Comparison of ENCODE assay signal across 1 cellular context in the genomic region with DNA sequence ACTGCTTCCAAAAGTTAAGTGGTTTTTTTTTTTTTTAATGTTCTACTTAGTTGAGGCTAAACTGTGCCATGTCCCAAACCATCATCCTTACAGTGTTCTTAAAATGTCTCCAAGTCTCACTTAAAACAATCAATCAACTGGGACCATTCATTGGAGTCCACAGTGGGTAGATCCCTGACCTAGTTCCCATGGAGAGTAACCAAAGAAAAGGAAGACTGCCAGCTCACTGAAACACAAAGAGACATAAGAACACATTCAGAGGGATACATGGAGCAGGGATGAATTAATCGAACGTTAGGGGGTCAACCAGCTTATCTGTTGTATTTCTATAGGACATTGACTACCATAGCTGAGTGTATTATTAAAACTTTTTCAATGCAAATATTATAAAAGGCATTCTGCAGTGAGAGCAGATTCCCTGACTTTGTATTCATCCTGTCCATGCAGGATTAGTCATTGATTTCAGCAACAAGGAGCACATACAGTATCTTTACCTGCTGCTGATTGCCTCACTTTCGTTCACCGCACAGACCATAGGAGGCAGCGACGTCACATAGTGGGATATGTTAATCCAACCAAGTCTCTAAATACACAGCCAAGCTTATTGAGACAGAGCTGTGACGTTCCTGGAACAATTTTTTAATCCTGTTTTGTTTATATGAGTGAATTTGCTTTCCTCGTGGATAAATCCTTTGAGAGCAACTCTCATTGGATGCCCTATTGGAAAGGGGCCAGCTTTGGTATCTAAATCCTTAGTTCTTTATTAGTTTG.
TF ChIP-seq lines count a peak whose summit lies in the region.

No MANE protein-coding gene starts in this region.

TF ChIP-seq in GM12878, 131 proteins besides CTCF, POLR2A, EP300 and RAD21 (continued from another document):
- no peak for TF ChIP-seq IRF5 (IDR thresholded peaks at IDR 0.05; ENCODE audit: borderline replicate concordance)
- no peak for TF ChIP-seq NKRF (conservative IDR thresholded peaks at IDR 0.05)
- no peak for TF ChIP-seq CHD2 (IDR thresholded peaks at IDR 0.05; ENCODE audit: borderline replicate concordance, low read depth, low read length)
- no peak for TF ChIP-seq CBFB (IDR thresholded peaks at IDR 0.05; ENCODE audit: low read depth)
- no peak for TF ChIP-seq SMC3 (IDR thresholded peaks at IDR 0.05; ENCODE audit: borderline replicate concordance, low read length)
- TF ChIP-seq LARP7 (IDR thresholded peaks at IDR 0.05) = no peak
- no peak for TF ChIP-seq TCF12 (IDR thresholded peaks at IDR 0.05; ENCODE audit: low read depth, low read length)
